Comparison of ENCODE assay signal across 26 cellular contexts in the genomic region with DNA sequence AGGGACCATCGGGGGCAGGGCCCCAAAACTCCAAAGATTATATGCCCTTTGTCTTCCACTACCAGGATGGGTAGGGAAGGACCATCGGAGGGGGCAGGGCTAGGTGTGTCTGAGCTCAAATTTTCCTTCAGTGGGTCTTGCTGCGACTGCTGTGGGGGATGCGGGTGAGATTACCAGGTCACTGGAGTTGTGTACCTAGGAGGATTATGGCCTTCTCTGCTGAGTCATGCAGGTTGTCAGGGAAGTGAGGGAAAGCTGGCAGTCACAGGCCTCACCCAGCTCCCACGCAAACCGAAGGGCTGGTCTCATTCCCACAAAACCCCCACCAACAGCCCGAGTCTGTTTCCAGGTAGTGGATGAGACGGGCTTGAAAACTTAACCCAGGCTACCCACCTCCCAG.
"Had no signal": no experiment of that assay in that cellular context is flagged by ENCODE, and none has a peak within 500 bp of the region (broad histone marks: within the 10 kb centered on the region; RNA-seq: fewer than 3 reads in every experiment).

No MANE protein-coding gene starts in this region.

- ATAC-seq: esophagus mucosa, gastrocnemius medialis, heart right ventricle, left cardiac atrium, left lung, left ventricle myocardium superior, lower lobe of right lung had no signal

- H3K9me3 ChIP-seq: esophagus squamous epithelium, gastrocnemius medialis had no signal

- FAIRE-seq: colon, endometrium, islet of Langerhans, keratinocyte had no signal

- H3K27me3 ChIP-seq: dorsolateral prefrontal cortex, gastrocnemius medialis, heart right ventricle, left lung had no signal

- H3K36me3 ChIP-seq: esophagus squamous epithelium, gastrocnemius medialis, heart right ventricle, left lung, lower lobe of right lung had no signal

- H3K27ac ChIP-seq: coronary artery, epithelial cell of prostate, esophagus squamous epithelium, gastrocnemius medialis, heart right ventricle, left lung, lower lobe of right lung had no signal

- H3K4me3 ChIP-seq: coronary artery, dorsolateral prefrontal cortex, esophagus squamous epithelium, gastrocnemius medialis, heart right ventricle, left lung, lower lobe of right lung had no signal

- DNase-seq: dermis blood vessel endothelial cell; dorsolateral prefrontal cortex; effector CD4-positive, alpha-beta T cell; effector memory CD4-positive, alpha-beta T cell; erythroblast; esophagus squamous epithelium; foreskin fibroblast; foreskin melanocyte; gastrocnemius medialis; glutamatergic neuron; head of caudate nucleus; heart right ventricle; hippocampal formation; left cardiac atrium; left lung; left ventricle myocardium superior; lower lobe of right lung; mesenchymal stem cell; midbrain had no signal
